Comparison of ENCODE assay signal across 8 cellular contexts in the genomic region with DNA sequence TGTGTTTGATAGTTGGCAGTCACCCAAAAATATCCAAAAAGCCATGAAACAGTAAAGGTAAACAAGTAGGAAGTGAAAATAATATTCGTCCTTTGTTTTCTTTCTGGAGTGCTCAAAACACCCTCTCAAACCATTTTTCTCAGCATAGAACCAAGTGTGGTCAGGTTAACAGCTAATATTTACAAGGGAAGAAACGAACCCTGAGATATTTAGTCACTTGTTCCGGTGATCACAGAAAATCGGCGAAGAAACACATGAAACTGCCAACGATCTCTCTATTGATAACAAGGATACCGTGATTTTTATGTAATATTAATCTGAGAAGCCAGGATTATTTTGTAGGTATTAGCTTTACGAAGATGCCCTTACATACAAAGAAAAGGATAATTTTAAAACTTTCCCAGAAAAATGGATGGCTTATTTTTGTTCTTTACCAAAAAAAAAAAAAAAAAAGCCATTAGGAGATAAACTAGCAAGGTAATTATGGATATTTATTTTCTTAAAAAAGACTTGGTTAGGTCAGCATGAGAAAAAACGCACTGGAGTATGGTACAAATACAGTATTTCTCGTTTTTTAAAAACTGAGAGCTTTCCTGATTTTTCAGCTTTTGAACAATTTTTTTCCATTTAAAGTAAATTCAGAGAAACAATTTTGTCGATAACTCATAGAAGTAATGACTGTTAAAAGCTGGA.
DNase-seq lines count a peak whose midpoint lies in the region; ATAC-seq and TF ChIP-seq lines count a peak whose summit lies in the region.

No MANE protein-coding gene starts in this region.

- 22% methylated on average over 11 of the region's 11 CpGs for WGBS in thymus

- no peaks in the 10 kb centered on the region for H3K27me3 Mint-ChIP-seq in Calu3 (ENCODE audit: unreplicated experiment)

- intact Hi-C loops in Calu3 (cut with micrococcal nuclease; ENCODE audit: unreplicated experiment), result loop anchor here (5.0 kb wide), 1 partner anchor 129 kb away; no protein-coding TSS in a partner anchor

- H3K9ac ChIP-seq in Karpas-422 (ENCODE audit: low read length), result peak overlapping the region; percentile 84

- peaks cover 20% of the 10 kb centered on the region for H3K4me1 Mint-ChIP-seq in Calu3 (ENCODE audit: low read depth, unreplicated experiment)

- H3K36me3 ChIP-seq in Karpas-422 (ENCODE audit: insufficient read depth, low read length), result no peaks in the 10 kb centered on the region
- H3K36me3 ChIP-seq in thymus (ENCODE audit: control insufficient read depth, insufficient read depth), result no peaks in the 10 kb centered on the region

- H3K27me3 ChIP-seq in Karpas-422 (ENCODE audit: low read length) (no peaks in the 10 kb centered on the region), layer of hippocampus (ENCODE audit: control insufficient read depth, insufficient read depth, low read length) (no peaks in the 10 kb centered on the region), thymus (ENCODE audit: control insufficient read depth, insufficient read depth) (no peaks in the 10 kb centered on the region)

- peak overlapping the region; percentile 73 for H2AFZ ChIP-seq in Karpas-422 (ENCODE audit: low read length)

- H3K4me2 ChIP-seq in Karpas-422 (ENCODE audit: low read depth, low read length, poor library complexity, severe bottlenecking), result peak overlapping the region; percentile 97

- H3K9me3 ChIP-seq in Karpas-422 (ENCODE audit: low read length), result no peaks in the 10 kb centered on the region
- no peaks in the 10 kb centered on the region for H3K9me3 ChIP-seq in thymus (ENCODE audit: control insufficient read depth)

- H3K4me1 ChIP-seq in Karpas-422 (ENCODE audit: low read length) (peaks cover 19% of the 10 kb centered on the region), thymus (ENCODE audit: control insufficient read depth, insufficient read depth, low read length) (no peaks in the 10 kb centered on the region)

- CTCF ChIA-PET in Calu3 (lab: Charles Lee), result interaction anchor here (0.7 to 1.6 kb wide), 5 partner anchors 15 to 170 kb away, joined by 3 to 6 read pairs (median 4); no protein-coding TSS in a partner anchor

- H3K4me3 ChIP-seq in Karpas-422 (ENCODE audit: low read length) (peak overlapping the region; percentile 80), thymus (ENCODE audit: low read length) (peak overlapping the region; percentile 86)

- no peaks in the 10 kb centered on the region for H3K79me2 ChIP-seq in Karpas-422 (ENCODE audit: low read length)

- DNase-seq in Calu3 (no peak), Karpas-422 (no peak), NCI-H2196 (lab: John Stamatoyannopoulos, UW; ENCODE audit: unreplicated experiment) (no peak)

- no TSS peak for BruUV-seq in Calu3 (replicated peaks; lab: Mats Ljungman, UMichigan)

- TF ChIP-seq CTCF in Calu3 (IDR thresholded peaks at IDR 0.05; ENCODE audit: unreplicated experiment), result no peak

- H3K9me3 Mint-ChIP-seq in Calu3 (ENCODE audit: low read depth, unreplicated experiment), result no peaks in the 10 kb centered on the region

- no peaks in the 10 kb centered on the region for H3K9me2 ChIP-seq in Karpas-422 (replicated peaks; ENCODE audit: insufficient read depth, low read length)

- H3K36me3 Mint-ChIP-seq in Calu3 (ENCODE audit: insufficient read depth, unreplicated experiment), result peaks cover 49% of the 10 kb centered on the region

- H3K27ac ChIP-seq in Karpas-422 (ENCODE audit: low read length), result peak overlapping the region; percentile 97
- H3K27ac ChIP-seq in angular gyrus (ENCODE audit: low read depth, low read length), result peak overlapping the region; percentile 99
- H3K27ac ChIP-seq in layer of hippocampus (ENCODE audit: low read depth, low read length), result peak overlapping the region; percentile 99
- H3K27ac ChIP-seq in thymus (ENCODE audit: low read depth), result peak overlapping the region; percentile 100

- H4K20me1 ChIP-seq in Karpas-422 (ENCODE audit: insufficient read depth, low read depth, low read length), result no peaks in the 10 kb centered on the region

- no peak for ATAC-seq in HG02840 (IDR thresholded peaks at IDR 0.05; ENCODE audit: low FRiP score, unreplicated experiment)
- ATAC-seq in GM21423 (IDR thresholded peaks at IDR 0.05; ENCODE audit: unreplicated experiment), result no peak

- peak overlapping the region; percentile 96 for H3K4me3 Mint-ChIP-seq in Calu3 (ENCODE audit: low read depth, unreplicated experiment)

- peak overlapping the region; percentile 100 for H3K27ac Mint-ChIP-seq in Calu3 (ENCODE audit: unreplicated experiment)
